9 cellular contexts compared by ENCODE assay signal in genomic region chr19:10419200-10419645, GRCh38. TPM values are rescaled to one million over a fixed set of nuclear protein-coding genes. Genes with fewer than 3 reads are reported as not detected.
DNase-seq lines count a peak whose midpoint lies in the region; ATAC-seq and TF ChIP-seq lines count a peak whose summit lies in the region.
"Had no signal": no experiment of that assay in that cellular context is flagged by ENCODE, and none has a peak within 500 bp of the region (broad histone marks: within the 10 kb centered on the region; RNA-seq: fewer than 3 reads in every experiment).

No MANE protein-coding gene starts in this region.

- intact Hi-C loops in activated naive CD4-positive, alpha-beta T cell treated with anti-CD3 and anti-CD28 coated beads for 36 hours (cut with micrococcal nuclease): loop anchor here (5.0 to 10.0 kb wide), 2 partner anchors 148 to 314 kb away; partner anchors contain the start of genes ANGPTL6, CDKN2D, KRI1 and PPAN

- no peaks in the 10 kb centered on the region for H3K9me3 Mint-ChIP-seq in activated naive CD4-positive, alpha-beta T cell treated with anti-CD3 and anti-CD28 coated beads for 36 hours
- H3K9me3 Mint-ChIP-seq in activated naive CD4-positive, alpha-beta T cell treated with anti-CD3 and anti-CD28 coated beads, Interleukin-2, amount 50 U/mL, for 72 hours: peaks cover 0 to 4% of the 10 kb centered on the region in 2 donors
- no peaks in the 10 kb centered on the region for H3K9me3 Mint-ChIP-seq in T-cell
- H3K9me3 Mint-ChIP-seq in stimulated activated naive CD8-positive, alpha-beta T cell treated with anti-CD3 and anti-CD28 coated beads, Interleukin-15, Interleukin-2, amounts not matched to agents 100 ng/mL and 50 ng/mL, for 24 hours: no peaks in the 10 kb centered on the region

- POLR2A ChIA-PET in T-cell (lab: Charles Lee) (interaction anchor here in 1 of 2 donors (0.6 to 0.7 kb wide), 2 partner anchors 13 to 323 kb away, joined by 6 to 7 read pairs; no protein-coding TSS in a partner anchor), RWPE1 (lab: Yijun Ruan, JAX; ENCODE audit: low non-redundant PET) (no interaction called here)

- no peak for ATAC-seq in activated naive CD4-positive, alpha-beta T cell treated with anti-CD3 and anti-CD28 coated beads, Interleukin-2, amount 50 U/mL, for 72 hours
- peak in 1 of 4 experiments; percentile 4 for ATAC-seq in T-cell (replicated peaks in 1 of 4)

- H3K27me3 Mint-ChIP-seq in activated naive CD4-positive, alpha-beta T cell treated with anti-CD3 and anti-CD28 coated beads for 36 hours (ENCODE audit: low read depth): peaks cover 61% of the 10 kb centered on the region
- peaks cover 45 to 53% of the 10 kb centered on the region in 2 donors for H3K27me3 Mint-ChIP-seq in T-cell
- peaks cover 44% of the 10 kb centered on the region for H3K27me3 Mint-ChIP-seq in stimulated activated naive CD8-positive, alpha-beta T cell treated with anti-CD3 and anti-CD28 coated beads, Interleukin-15, Interleukin-2, amounts not matched to agents 100 ng/mL and 50 ng/mL, for 24 hours

- H3K4me1 Mint-ChIP-seq in activated naive CD4-positive, alpha-beta T cell treated with anti-CD3 and anti-CD28 coated beads for 36 hours (ENCODE audit: low read depth): peaks cover 54% of the 10 kb centered on the region
- H3K4me1 Mint-ChIP-seq in T-cell: peaks cover 42 to 64% (median 57%) of the 10 kb centered on the region in 3 donors
- peaks cover 67% of the 10 kb centered on the region for H3K4me1 Mint-ChIP-seq in stimulated activated naive CD8-positive, alpha-beta T cell treated with anti-CD3 and anti-CD28 coated beads, Interleukin-15, Interleukin-2, amounts not matched to agents 100 ng/mL and 50 ng/mL, for 24 hours (ENCODE audit: low read depth)

- no peak for DNase-seq in activated naive CD4-positive, alpha-beta T cell treated with anti-CD3 and anti-CD28 coated beads for 36 hours
- DNase-seq in activated naive CD4-positive, alpha-beta T cell treated with anti-CD3 and anti-CD28 coated beads, Interleukin-2, amount 50 U/mL, for 72 hours (ENCODE audit: low spot score in 2 of 2): no peak
- peak in 2 of 34 experiments; percentile 49 to 57 for DNase-seq in T-cell
- no peak for DNase-seq in fibroblast of mammary gland (ENCODE audit: low read depth)
- DNase-seq in medulla oblongata (ENCODE audit: extremely low spot score): no peak
- DNase-seq in NCI-H2029 (lab: John Stamatoyannopoulos, UW): no peak
- DNase-seq in RWPE1 (ENCODE audit: low spot score): no peak
- DNase-seq: NCI-H2081 treated with DMSO at 0.1 percent for 48 hours had no signal

- CTCF ChIA-PET in activated naive CD4-positive, alpha-beta T cell treated with anti-CD3 and anti-CD28 coated beads for 36 hours (lab: Charles Lee): interaction anchor here (4.3 to 7.9 kb wide), 2 partner anchors 15 to 16 kb away, joined by 31 to 142 read pairs; partner anchors contain the start of gene CDC37
- CTCF ChIA-PET in T-cell (lab: Charles Lee): interaction anchor here (0.6 to 1.1 kb wide), 2 partner anchors 16 to 18 kb away, joined by 3 read pairs; partner anchors contain the start of gene CDC37 (in 1 of the 2)
- CTCF ChIA-PET in RWPE1 (lab: Yijun Ruan, JAX): no interaction called here

- no peak overlapping the region for H3K27ac ChIP-seq in RWPE1

- peak overlapping the region; percentile 71 for H3K4me3 Mint-ChIP-seq in activated naive CD4-positive, alpha-beta T cell treated with anti-CD3 and anti-CD28 coated beads for 36 hours
- peak overlapping the region; percentile 60 to 72 (median 67) for H3K4me3 Mint-ChIP-seq in T-cell
- peak overlapping the region; percentile 91 for H3K4me3 Mint-ChIP-seq in stimulated activated naive CD8-positive, alpha-beta T cell treated with anti-CD3 and anti-CD28 coated beads, Interleukin-15, Interleukin-2, amounts not matched to agents 100 ng/mL and 50 ng/mL, for 24 hours

- H3K27ac Mint-ChIP-seq in activated naive CD4-positive, alpha-beta T cell treated with anti-CD3 and anti-CD28 coated beads for 36 hours: no peak overlapping the region
- peak overlapping the region in 1 of 2 donors; percentile 4 for H3K27ac Mint-ChIP-seq in activated naive CD4-positive, alpha-beta T cell treated with anti-CD3 and anti-CD28 coated beads, Interleukin-2, amount 50 U/mL, for 72 hours
- peak overlapping the region in 1 of 2 donors; percentile 51 for H3K27ac Mint-ChIP-seq in T-cell
- H3K27ac Mint-ChIP-seq in stimulated activated naive CD8-positive, alpha-beta T cell treated with anti-CD3 and anti-CD28 coated beads, Interleukin-15, Interleukin-2, amounts not matched to agents 100 ng/mL and 50 ng/mL, for 24 hours: peak overlapping the region; percentile 98

- H3K36me3 Mint-ChIP-seq in activated naive CD4-positive, alpha-beta T cell treated with anti-CD3 and anti-CD28 coated beads for 36 hours (ENCODE audit: low read depth): no peaks in the 10 kb centered on the region
- peaks cover 6 to 12% of the 10 kb centered on the region in 2 donors for H3K36me3 Mint-ChIP-seq in activated naive CD4-positive, alpha-beta T cell treated with anti-CD3 and anti-CD28 coated beads, Interleukin-2, amount 50 U/mL, for 72 hours
- H3K36me3 Mint-ChIP-seq in T-cell: no peaks in the 10 kb centered on the region
- no peaks in the 10 kb centered on the region for H3K36me3 Mint-ChIP-seq in stimulated activated naive CD8-positive, alpha-beta T cell treated with anti-CD3 and anti-CD28 coated beads, Interleukin-15, Interleukin-2, amounts not matched to agents 100 ng/mL and 50 ng/mL, for 24 hours (ENCODE audit: low read depth)

- H3K4me3 ChIP-seq in fibroblast of mammary gland (ENCODE audit: control insufficient read depth, low read depth, low read length): peak overlapping the region; percentile 46

- TF ChIP-seq CTCF in fibroblast of mammary gland (conservative IDR thresholded peaks at IDR 0.05; ENCODE audit: control insufficient read depth, insufficient read depth, low read depth, low read length) (no peak), RWPE1 (conservative IDR thresholded peaks at IDR 0.05; ENCODE audit: low read depth) (no peak)

RNA-seq across cellular contexts. Expression of gene PDE4A, which starts 1.1 kb away (rescaled TPM):
- 1 to 10 TPM; 5.5 TPM for total RNA-seq in activated naive CD4-positive, alpha-beta T cell treated with anti-CD3 and anti-CD28 coated beads for 36 hours
- 1 to 10 TPM; 2.7 to 5.0 TPM for total RNA-seq in activated naive CD4-positive, alpha-beta T cell treated with anti-CD3 and anti-CD28 coated beads, Interleukin-2, amount 50 U/mL, for 72 hours
- total RNA-seq in T-cell: 10 to 100 TPM in 1 of 5 donors, 1 to 10 TPM in 4; 2.2 to 13.3 (median 6.2) TPM

RNA-seq across cellular contexts. Expression of gene CDC37, which starts 15.9 kb away (rescaled TPM):
- total RNA-seq in activated naive CD4-positive, alpha-beta T cell treated with anti-CD3 and anti-CD28 coated beads for 36 hours: 100 to 1,000 TPM; 158 to 164 TPM
- total RNA-seq in activated naive CD4-positive, alpha-beta T cell treated with anti-CD3 and anti-CD28 coated beads, Interleukin-2, amount 50 U/mL, for 72 hours: 100 to 1,000 TPM; 140 to 188 TPM
- 100 to 1,000 TPM; 163 to 205 (median 190) TPM for total RNA-seq in T-cell

RNA-seq across cellular contexts. Expression of gene TYK2, which starts 38.9 kb away (rescaled TPM):
- 100 to 1,000 TPM; 175 to 190 TPM for total RNA-seq in activated naive CD4-positive, alpha-beta T cell treated with anti-CD3 and anti-CD28 coated beads for 36 hours
- 100 to 1,000 TPM; 164 to 232 TPM for total RNA-seq in activated naive CD4-positive, alpha-beta T cell treated with anti-CD3 and anti-CD28 coated beads, Interleukin-2, amount 50 U/mL, for 72 hours
- total RNA-seq in T-cell: 100 to 1,000 TPM; 277 to 346 (median 323) TPM
